Comparison of ENCODE assay signal across 30 cellular contexts in genomic region chr20:11103866-11104265, GRCh38.
"Had no signal": no experiment of that assay in that cellular context is flagged by ENCODE, and none has a peak within 500 bp of the region (broad histone marks: within the 10 kb centered on the region; RNA-seq: fewer than 3 reads in every experiment).

No MANE protein-coding gene starts in this region.

- H3K27me3 ChIP-seq: cardiac muscle cell, gastrocnemius medialis, hepatocyte, ovary, right lobe of liver, vagina had no signal

- H2AFZ ChIP-seq: hepatocyte had no signal

- H3K4me3 ChIP-seq: cardiac muscle cell, coronary artery, gastrocnemius medialis, hepatocyte, ovary, right lobe of liver, skin epidermis, thoracic aorta, vagina had no signal

- H3K36me3 ChIP-seq: cardiac muscle cell, gastrocnemius medialis, ovary, right lobe of liver, thoracic aorta, vagina had no signal

- H3K27ac ChIP-seq: cardiac muscle cell, coronary artery, gastrocnemius medialis, hepatocyte, ovary, right lobe of liver, skin epidermis, thoracic aorta, vagina had no signal

- ATAC-seq: effector memory CD8-positive, alpha-beta T cell; gastrocnemius medialis; left cardiac atrium; left ventricle myocardium superior; right lobe of liver; stimulated activated naive CD8-positive, alpha-beta T cell treated with anti-CD3 and anti-CD28 coated beads, Interleukin-15, Interleukin-2, amounts not matched to agents 100 U/mL and 50 U/mL, for 24 hours; T-helper 17 cell had no signal

- H3K79me2 ChIP-seq: hepatocyte had no signal

- H3K27ac Mint-ChIP-seq: activated CD4-positive, alpha-beta memory T cell treated with anti-CD3 and anti-CD28 coated beads, Interleukin-2, amount 10 ng/mL, durations not matched to agents 7 days and 5 days; activated CD4-positive, alpha-beta T cell treated with anti-CD3 and anti-CD28 coated beads, Interleukin-2, amount 10 ng/mL, durations not matched to agents 24 days and 14 days; activated T-cell treated with anti-CD3 and anti-CD28 coated beads, Interleukin-2, amount 50 U/mL, for 24 hours; effector memory CD8-positive, alpha-beta T cell; naive B cell; progenitor cell of endocrine pancreas; T-helper 17 cell; type B pancreatic cell had no signal

- H3K4me2 ChIP-seq: hepatocyte had no signal

- H3K4me3 Mint-ChIP-seq: activated CD4-positive, alpha-beta memory T cell treated with anti-CD3 and anti-CD28 coated beads, Interleukin-2, amount 10 ng/mL, durations not matched to agents 7 days and 5 days; activated CD4-positive, alpha-beta T cell treated with anti-CD3 and anti-CD28 coated beads, Interleukin-2, amount 10 ng/mL, durations not matched to agents 24 days and 14 days; activated T-cell treated with anti-CD3 and anti-CD28 coated beads, Interleukin-2, amount 50 U/mL, for 24 hours; effector memory CD8-positive, alpha-beta T cell; naive B cell; T-helper 17 cell; type B pancreatic cell had no signal

- H3K4me1 ChIP-seq: right lobe of liver, vagina had no signal

- DNase-seq: activated CD4-positive, alpha-beta memory T cell treated with anti-CD3 and anti-CD28 coated beads, Interleukin-2, amount 10 ng/mL, durations not matched to agents 7 days and 5 days; activated CD4-positive, alpha-beta T cell treated with anti-CD3 and anti-CD28 coated beads, Interleukin-2, amount 10 ng/mL, durations not matched to agents 24 days and 14 days; activated CD4-positive, CD25-positive, alpha-beta regulatory T cell treated with anti-CD3 and anti-CD28 coated beads, Interleukin-2, amount 50 U/mL, for 72 hours; activated CD8-positive, alpha-beta memory T cell treated with anti-CD3 and anti-CD28 coated beads, Interleukin-2, amount 50 U/mL, for 48 hours; activated gamma-delta T cell; activated naive CD4-positive, alpha-beta T cell treated with anti-CD3 and anti-CD28 coated beads, Interleukin-2, amount 50 U/mL, for 16 hours; activated T-cell treated with anti-CD3 and anti-CD28 coated beads, Interleukin-2, amount 50 U/mL, for 24 hours; amygdala; cerebellar nuclear complex; effector memory CD8-positive, alpha-beta T cell; erythroblast; gastrocnemius medialis; left cardiac atrium; left ventricle myocardium superior; naive B cell; ovary; right lobe of liver; stimulated activated CD4-positive, alpha-beta T cell treated with anti-CD3 and anti-CD28 coated beads, Interleukin-12 subunit alpha, Interleukin-12 subunit beta, amount 100 ng/mL, for 4 hours; stimulated activated CD4-positive, alpha-beta T cell treated with anti-CD3 and anti-CD28 coated beads, Interleukin-4, amount 100 ng/mL, for 1 hour; stimulated activated naive CD8-positive, alpha-beta T cell treated with anti-CD3 and anti-CD28 coated beads, Interleukin-15, Interleukin-2, amounts not matched to agents 100 U/mL and 50 U/mL, for 24 hours; T-helper 17 cell; T1000 had no signal

- H3K9me3 ChIP-seq: gastrocnemius medialis, ovary, right lobe of liver, thoracic aorta, vagina had no signal

- H3K4me1 Mint-ChIP-seq: activated CD4-positive, alpha-beta memory T cell treated with anti-CD3 and anti-CD28 coated beads, Interleukin-2, amount 10 ng/mL, durations not matched to agents 7 days and 5 days; activated CD4-positive, alpha-beta T cell treated with anti-CD3 and anti-CD28 coated beads, Interleukin-2, amount 10 ng/mL, durations not matched to agents 24 days and 14 days; naive B cell; T-helper 17 cell had no signal

- H3K9me3 Mint-ChIP-seq: activated CD4-positive, alpha-beta T cell treated with anti-CD3 and anti-CD28 coated beads, Interleukin-2, amount 10 ng/mL, durations not matched to agents 24 days and 14 days; type B pancreatic cell had no signal

- H3K27me3 Mint-ChIP-seq: activated CD4-positive, alpha-beta memory T cell treated with anti-CD3 and anti-CD28 coated beads, Interleukin-2, amount 10 ng/mL, durations not matched to agents 7 days and 5 days; activated CD4-positive, alpha-beta T cell treated with anti-CD3 and anti-CD28 coated beads, Interleukin-2, amount 10 ng/mL, durations not matched to agents 24 days and 14 days; activated T-cell treated with anti-CD3 and anti-CD28 coated beads, Interleukin-2, amount 50 U/mL, for 24 hours; effector memory CD8-positive, alpha-beta T cell; naive B cell; progenitor cell of endocrine pancreas; T-helper 17 cell had no signal

- H3K36me3 Mint-ChIP-seq: naive B cell, type B pancreatic cell had no signal
